16 cellular contexts compared by ENCODE assay signal in genomic region chr14:32383337-32384009, GRCh38.
"Had no signal": no experiment of that assay in that cellular context is flagged by ENCODE, and none has a peak within 500 bp of the region (broad histone marks: within the 10 kb centered on the region; RNA-seq: fewer than 3 reads in every experiment).

No MANE protein-coding gene starts in this region.

- H3K4me3 ChIP-seq: gastrocnemius medialis, left lung, pancreas, thoracic aorta had no signal

- H3K9me3 ChIP-seq: gastrocnemius medialis, left lung, pancreas, thoracic aorta had no signal

- H3K27me3 ChIP-seq: brain microvascular endothelial cell, gastrocnemius medialis, left lung, pancreas had no signal

- ATAC-seq: activated CD8-positive, alpha-beta T cell treated with anti-CD3 and anti-CD28 coated beads, Interleukin-2, amount 10 ng/mL, durations not matched to agents 7 days and 5 days; gastrocnemius medialis; left lung; stimulated activated naive CD8-positive, alpha-beta T cell treated with anti-CD3 and anti-CD28 coated beads, Interleukin-15, amount 100 ng/mL, for 72 hours had no signal

- H3K4me1 ChIP-seq: left lung, pancreas had no signal

- H3K27ac ChIP-seq: brain microvascular endothelial cell, gastrocnemius medialis, left lung, pancreas, thoracic aorta had no signal

- H3K36me3 ChIP-seq: brain microvascular endothelial cell, gastrocnemius medialis, left lung, pancreas, thoracic aorta had no signal

- DNase-seq: activated B cell treated with CpG ODN at 0.5 μM for 24 hours; activated CD4-positive, alpha-beta T cell treated with anti-CD3 and anti-CD28 coated beads for 48 hours; activated CD8-positive, alpha-beta memory T cell treated with anti-CD3 and anti-CD28 coated beads, Interleukin-2, amount 50 U/mL, for 4 hours; activated CD8-positive, alpha-beta T cell treated with anti-CD3 and anti-CD28 coated beads, Interleukin-2, amount 10 ng/mL, durations not matched to agents 7 days and 5 days; activated gamma-delta T cell treated with Interleukin-2 at 50 U/mL for 16 hours; activated naive CD8-positive, alpha-beta T cell treated with anti-CD3 and anti-CD28 coated beads for 36 hours; activated T-cell treated with anti-CD3 and anti-CD28 coated beads, Interleukin-2, amount 50 U/mL, for 48 hours; brain microvascular endothelial cell; cerebellar nuclear complex; gastrocnemius medialis; left lung; naive B cell; pancreas; stimulated activated CD4-positive, alpha-beta T cell treated with anti-CD3 and anti-CD28 coated beads, Interleukin-1b, Interleukin-23, amount 100 ng/mL, for 48 hours; stimulated activated naive CD8-positive, alpha-beta T cell treated with anti-CD3 and anti-CD28 coated beads, Interleukin-15, amount 100 ng/mL, for 72 hours had no signal
